In genomic region chr10:116947838-116948529, GRCh38 we compare ENCODE assay signal across 8 cellular contexts. TPM values are rescaled to one million over a fixed set of nuclear protein-coding genes. Genes with fewer than 3 reads are reported as not detected.
A peak's percentile ranks its signal among the peaks of the same experiment; 100 is the strongest.
DNase-seq lines count a peak whose midpoint lies in the region; ATAC-seq and TF ChIP-seq lines count a peak whose summit lies in the region.

No MANE protein-coding gene starts in this region.

- H2AK5ac ChIP-seq in IMR-90 (ENCODE audit: low read depth, low read length) = no peak overlapping the region

- no peaks in the 10 kb centered on the region for H3K9me3 ChIP-seq in IMR-90 (ENCODE audit: control insufficient read depth, insufficient read depth, low read length)
- no peaks in the 10 kb centered on the region for H3K9me3 ChIP-seq in lung (ENCODE audit: control insufficient read depth in 2 of 2, insufficient read depth in 1 of 2, low read length in 1 of 2)

- no peak for TF ChIP-seq RAD21 in IMR-90 (IDR thresholded peaks at IDR 0.05; ENCODE audit: low read length)

- peak overlapping the region; percentile 8; the same call in 1 of the 2 replicates for H3K23ac ChIP-seq in IMR-90 (ENCODE audit: low read depth, low read length)

- no peak for TF ChIP-seq CTCF in IMR-90 (conservative IDR thresholded peaks at IDR 0.05; ENCODE audit: low read depth, low read length)
- TF ChIP-seq CTCF in cardiac fibroblast (IDR thresholded peaks at IDR 0.05; ENCODE audit: low read depth, low read length) = no peak
- no peak for TF ChIP-seq CTCF in lung (IDR thresholded peaks at IDR 0.05; ENCODE audit: control extremely low read depth, extremely low read depth)

- H2AFZ ChIP-seq in IMR-90 (replicated peaks; ENCODE audit: low read length, poor library complexity) = no peak overlapping the region

- H4K8ac ChIP-seq in IMR-90 (ENCODE audit: low read depth in 2 of 2, low read length in 2 of 2) = no peak overlapping the region

- H3K9ac ChIP-seq in IMR-90 (ENCODE audit: low read depth, low read length) = no peak overlapping the region

- H4K20me1 ChIP-seq in IMR-90 (ENCODE audit: insufficient read depth, low read length) = no peaks in the 10 kb centered on the region

- H3K79me1 ChIP-seq in IMR-90 (ENCODE audit: low read depth in 1 of 2, low read length in 2 of 2) = no peaks in the 10 kb centered on the region

- POLR2A ChIA-PET in IMR-90 (lab: Charles Lee; ENCODE audit: unreplicated experiment) = no interaction called here

- ATAC-seq in IMR-90 (ENCODE audit: low read depth) = peak; percentile 8
- peak; percentile 50 for ATAC-seq in lung (ENCODE audit: insufficient read depth, low FRiP score)

- DNase-seq in ELF-1 (ENCODE audit: low read depth, low spot score) (peak; percentile 35), IMR-90 (peak; percentile 31), cardiac fibroblast (ENCODE audit: low read depth in 2 of 2) (peak; percentile 30 to 50), lung (ENCODE audit: low spot score) (no peak), middle frontal gyrus (ENCODE audit: extremely low spot score, low spot score) (no peak), AG08396 (ENCODE audit: low spot score) (no peak), inferior parietal cortex (ENCODE audit: extremely low spot score) (no peak)
- no peak for DNase-seq in stimulated activated CD4-positive, alpha-beta T cell treated with anti-CD3 and anti-CD28 coated beads, Interleukin-2, amount 100 ng/mL, for 48 hours

- H3K27me3 ChIP-seq in IMR-90 (ENCODE audit: control insufficient read depth, insufficient read depth, low read length) = no peaks in the 10 kb centered on the region
- no peaks in the 10 kb centered on the region for H3K27me3 ChIP-seq in lung (ENCODE audit: control insufficient read depth, insufficient read depth)

- H2AK9ac ChIP-seq in IMR-90 (replicated peaks; ENCODE audit: low read depth, low read length, poor library complexity) = no peak overlapping the region

- no peaks in the 10 kb centered on the region for H3K9me1 ChIP-seq in IMR-90 (ENCODE audit: insufficient read depth, low read length)

- no peak overlapping the region for H4K91ac ChIP-seq in IMR-90 (ENCODE audit: insufficient read depth, low read depth, low read length)

- H3K14ac ChIP-seq in IMR-90 (replicated peaks; ENCODE audit: low read depth, low read length) = no peak overlapping the region

- no peak overlapping the region for H3K18ac ChIP-seq in IMR-90 (ENCODE audit: low read depth, low read length)

- no CpG with 5 or more reads among the region's 2 CpGs for WGBS in IMR-90 (ENCODE audit: extremely low coverage in 2 of 2, insufficient read length in 1 of 2), 2 experiments
- WGBS in lung, 2 donors = 20 to 36% methylated on average over 2 of the region's 2 CpGs

- TF ChIP-seq POLR2A in IMR-90 (IDR thresholded peaks at IDR 0.05; ENCODE audit: low read depth, low read length) = no peak

- H3K36me3 ChIP-seq in IMR-90 (ENCODE audit: control insufficient read depth, insufficient read depth, low read length) (0 out of 2 replicates have a peak, but pooled peaks cover 1% of the 10 kb centered on the region), lung (ENCODE audit: control insufficient read depth in 2 of 2, insufficient read depth in 2 of 2, low read length in 2 of 2) (peaks cover 0 to 1% of the 10 kb centered on the region in 2 donors)

- H2BK120ac ChIP-seq in IMR-90 (ENCODE audit: low read depth, low read length) = peak overlapping the region; percentile 7; the same call in 1 of the 2 replicates

- H3K56ac ChIP-seq in IMR-90 (ENCODE audit: extremely low read depth, insufficient read depth, low read length) = no peak overlapping the region

- CTCF ChIA-PET in IMR-90 (lab: Yijun Ruan, JAX) = interaction anchor here (1.4 kb wide), 1 partner anchor 9 kb away, joined by 7 read pairs; no protein-coding TSS in a partner anchor

- H3K27ac ChIP-seq in IMR-90 (ENCODE audit: insufficient read depth, low read length) (no peak overlapping the region), lung (ENCODE audit: low read depth in 1 of 2, low read length in 1 of 2) (no peak overlapping the region)

- no peak overlapping the region for H4K5ac ChIP-seq in IMR-90 (ENCODE audit: low read depth, low read length)

- dilution Hi-C loops in IMR-90 (cut with HindIII; ENCODE audit: low sequenced_read_pairs, unreplicated experiment) = no loop called here

- no TSS peak for BruUV-seq in IMR-90 (replicated peaks; lab: Mats Ljungman, UMichigan)

- H2BK15ac ChIP-seq in IMR-90 (ENCODE audit: low read depth, low read length) = 0 out of 3 replicates have a peak overlapping the region, but pooled peaks have one; percentile 1

- H3K4me3 ChIP-seq in IMR-90 (ENCODE audit: insufficient read depth, low read depth, low read length) (no peak overlapping the region), cardiac fibroblast (replicated peaks in 1 of 2; ENCODE audit: low read depth in 2 of 2, low read length in 2 of 2) (no peak overlapping the region), lung (no peak overlapping the region)

- peak overlapping the region; percentile 20; the same call in 1 of the 2 replicates for H3K4me2 ChIP-seq in IMR-90 (ENCODE audit: low read depth, low read length)

- no peak overlapping the region; the same call in 1 of the 2 replicates for H2BK20ac ChIP-seq in IMR-90 (ENCODE audit: low read depth, low read length)

- H3K4me1 ChIP-seq in IMR-90 (ENCODE audit: control insufficient read depth, insufficient read depth, low read length) = peaks cover 5% of the 10 kb centered on the region; the same call in 1 of the 2 replicates
- no peaks in the 10 kb centered on the region for H3K4me1 ChIP-seq in lung (ENCODE audit: control insufficient read depth in 2 of 2, insufficient read depth in 2 of 2, low read length in 2 of 2)

- H3K4ac ChIP-seq in IMR-90 (ENCODE audit: low read depth, low read length) = no peak overlapping the region

- intact Hi-C loops in IMR-90 (cut with micrococcal nuclease) = no loop called here

- H2BK5ac ChIP-seq in IMR-90 (ENCODE audit: low read depth, low read length, poor library complexity, severe bottlenecking) = peak overlapping the region; percentile 0

- in situ Hi-C loops in IMR-90 (cut with MboI; ENCODE audit: low sequenced_read_pairs) = no loop called here

TF ChIP-seq in IMR-90, 13 proteins besides CTCF, POLR2A, EP300 and RAD21:
- no peak for TF ChIP-seq SMC3 (IDR thresholded peaks at IDR 0.05; ENCODE audit: low read depth, low read length)
- no peak for TF ChIP-seq MXI1 (IDR thresholded peaks at IDR 0.05; ENCODE audit: borderline replicate concordance, low read depth, low read length)
- TF ChIP-seq CEBPB (IDR thresholded peaks at IDR 0.05; ENCODE audit: low read depth, low read length) = no peak
- TF ChIP-seq BHLHE40 (IDR thresholded peaks at IDR 0.05; ENCODE audit: low read depth, low read length) = no peak
- no peak for TF ChIP-seq MAFK (IDR thresholded peaks at IDR 0.05; ENCODE audit: low read depth, low read length)
- TF ChIP-seq RCOR1 (IDR thresholded peaks at IDR 0.05; ENCODE audit: insufficient replicate concordance, low read length) = no peak
- no peak for TF ChIP-seq MAZ (IDR thresholded peaks at IDR 0.05; ENCODE audit: borderline replicate concordance, low read depth, low read length)
- TF ChIP-seq FOS (IDR thresholded peaks at IDR 0.05; ENCODE audit: low read depth, low read length) = no peak
- TF ChIP-seq ELK1 (IDR thresholded peaks at IDR 0.05; ENCODE audit: borderline replicate concordance, low read depth, low read length) = no peak
- no peak for TF ChIP-seq RFX5 (IDR thresholded peaks at IDR 0.05; ENCODE audit: low read depth, low read length)
- TF ChIP-seq USF2 (IDR thresholded peaks at IDR 0.05; ENCODE audit: low read depth, low read length) = no peak
- no peak for TF ChIP-seq NFE2L2 (IDR thresholded peaks at IDR 0.05; ENCODE audit: low read depth, low read length)

RNA-seq across cellular contexts. Expression of gene SHTN1, which starts 57.0 kb away (rescaled TPM):
- total RNA-seq in IMR-90 (2012; rRNA removed) = 0.54 and 1.4 TPM in 2 replicates
- polyA plus RNA-seq in IMR-90 (2012; rRNA removed) = 1.9 and 2.3 TPM in 2 replicates
- polyA plus RNA-seq in IMR-90 (2012; cell fraction: cytosol; rRNA removed) = 0.23 and 0.28 TPM in 2 replicates
- polyA plus RNA-seq in IMR-90 (2012; cell fraction: nucleus; rRNA removed; ENCODE audit: low replicate concordance) = 1.1 and 15.5 TPM in 2 replicates
- 10 to 100 TPM; 14.4 to 28.4 TPM for total RNA-seq in lung
- polyA plus RNA-seq in lung = 10 to 100 TPM; 14.0 to 19.0 TPM

Comparison
In these comparisons a context has a peak if more than half of its experiments do, and no peak if none do; other contexts are left out.
1. DNase-seq: peak in ELF-1 (single experiment), IMR-90 (single experiment) and cardiac fibroblast (2 of 2); none in lung (single experiment), middle frontal gyrus (single experiment), AG08396 (single experiment), inferior parietal cortex (single experiment) and stimulated activated CD4-positive, alpha-beta T cell treated with anti-CD3 and anti-CD28 coated beads, Interleukin-2, amount 100 ng/mL, for 48 hours (0 of 2).